Comparison of ENCODE assay signal across 1 cellular context in genomic region chr10:95312264-95312663, GRCh38.
TF ChIP-seq lines count a peak whose summit lies in the region.

No MANE protein-coding gene starts in this region.

TF ChIP-seq in K562, 482 proteins besides CTCF, POLR2A, EP300 and RAD21 (continued from another document):
- TF ChIP-seq PBX2 (CRISPR knock-in tag; IDR thresholded peaks at IDR 0.05; ENCODE audit: low read depth), result no peak
- 0 out of 2 replicates have a peak, but pooled peaks have one; percentile 29 for TF ChIP-seq PBX2 (tag; conservative IDR thresholded peaks at IDR 0.05; ENCODE audit: low read depth)
- peak; percentile 28 for TF ChIP-seq MEIS2 (IDR thresholded peaks at IDR 0.05; ENCODE audit: partially characterized antibody)
- peak; percentile 60 for TF ChIP-seq CEBPB (tag; IDR thresholded peaks at IDR 0.05)
- 0 out of 2 replicates have a peak, but pooled peaks have one; percentile 25 for TF ChIP-seq ZNF384 (IDR thresholded peaks at IDR 0.05; ENCODE audit: low read depth, low read length)
- TF ChIP-seq SMARCA5 (IDR thresholded peaks at IDR 0.05), result no peak
- 0 out of 2 replicates have a peak, but pooled peaks have one; percentile 22 for TF ChIP-seq ELF1 (tag; IDR thresholded peaks at IDR 0.05)
